In genomic region chr9:120877276-120878034, GRCh38 we compare ENCODE assay signal across 8 cellular contexts. TPM values are rescaled to one million over a fixed set of nuclear protein-coding genes. Genes with fewer than 3 reads are reported as not detected.
DNase-seq lines count a peak whose midpoint lies in the region; ATAC-seq and TF ChIP-seq lines count a peak whose summit lies in the region.

No MANE protein-coding gene starts in this region.

- WGBS in gastroesophageal sphincter (ENCODE audit: low coverage in 1 of 2), 2 donors: 0 to 24% methylated on average over 2 to 3 of the region's 63 CpGs
- 3% methylated on average over 63 of the region's 63 CpGs for WGBS in urinary bladder

- peak overlapping the region; percentile 85 to 98 (median 93) for H3K4me3 Mint-ChIP-seq in IgD-negative memory B cell

- TF ChIP-seq CTCF in Peyer's patch (IDR thresholded peaks at IDR 0.05): peak in 2 of 6 experiments; percentile 2 to 19
- peak in 1 of 4 experiments; percentile 46 for TF ChIP-seq CTCF in gastroesophageal sphincter (IDR thresholded peaks at IDR 0.05)

- H3K9me3 Mint-ChIP-seq in IgD-negative memory B cell: no peaks in the 10 kb centered on the region

- H3K27me3 Mint-ChIP-seq in IgD-negative memory B cell: peaks cover 4% of the 10 kb centered on the region

- TF ChIP-seq POLR2A in Peyer's patch (IDR thresholded peaks at IDR 0.05) (peak in 1 of 2 donors; percentile 23), gastroesophageal sphincter (IDR thresholded peaks at IDR 0.05) (peak in 1 of 2 donors; percentile 45)

- H3K27ac ChIP-seq in Peyer's patch (peak overlapping the region; percentile 90 to 97 (median 94)), gastroesophageal sphincter (peak overlapping the region; percentile 98 to 100 (median 98)), urinary bladder (ENCODE audit: low read depth) (peak overlapping the region; percentile 72)

- peaks cover 22 to 38% (median 31%) of the 10 kb centered on the region in 3 donors for H3K4me1 Mint-ChIP-seq in IgD-negative memory B cell

- H3K36me3 Mint-ChIP-seq in IgD-negative memory B cell: no peaks in the 10 kb centered on the region

- H3K9me3 ChIP-seq in Peyer's patch (no peaks in the 10 kb centered on the region), gastroesophageal sphincter (no peaks in the 10 kb centered on the region), neuron (ENCODE audit: low read length) (no peaks in the 10 kb centered on the region)

- H3K4me3 ChIP-seq in Peyer's patch (peak overlapping the region; percentile 57 to 88 (median 77)), gastroesophageal sphincter (peak overlapping the region; percentile 80 to 90), neuron (ENCODE audit: low read length) (peak overlapping the region; percentile 48), urinary bladder (ENCODE audit: low read depth, low read length) (peak overlapping the region; percentile 81)

- TF ChIP-seq EP300 in gastroesophageal sphincter (IDR thresholded peaks at IDR 0.05): no peak

- peak overlapping the region; percentile 14 to 95 (median 52) for H3K27ac Mint-ChIP-seq in IgD-negative memory B cell

- no peaks in the 10 kb centered on the region for H3K36me3 ChIP-seq in Peyer's patch
- peaks cover 0 to 25% of the 10 kb centered on the region in 2 donors for H3K36me3 ChIP-seq in gastroesophageal sphincter
- peaks cover 20% of the 10 kb centered on the region for H3K36me3 ChIP-seq in neuron (ENCODE audit: insufficient read depth, low read length)
- H3K36me3 ChIP-seq in urinary bladder (ENCODE audit: insufficient read depth): no peaks in the 10 kb centered on the region

- H3K4me1 ChIP-seq in Peyer's patch (peaks cover 0 to 17% (median 7%) of the 10 kb centered on the region in 4 donors), gastroesophageal sphincter (peaks cover 0 to 24% (median 11%) of the 10 kb centered on the region in 3 donors), neuron (ENCODE audit: insufficient read depth, low read length) (peaks cover 10% of the 10 kb centered on the region), urinary bladder (ENCODE audit: insufficient read depth) (no peaks in the 10 kb centered on the region)

- DNase-seq in DMS153 (lab: John Stamatoyannopoulos, UW): peak; percentile 52
- DNase-seq in Peyer's patch: peak; percentile 62 to 82 (median 75)
- peak; percentile 65 for DNase-seq in activated gamma-delta T cell treated with Interleukin-2 at 50 U/mL for 16 hours

- H3K27me3 ChIP-seq in Peyer's patch (no peaks in the 10 kb centered on the region), gastroesophageal sphincter (no peaks in the 10 kb centered on the region), neuron (ENCODE audit: insufficient read depth, low read length) (no peaks in the 10 kb centered on the region)

- ATAC-seq in GM21515 (IDR thresholded peaks at IDR 0.05; ENCODE audit: unreplicated experiment) (peak; percentile 37), gastroesophageal sphincter (peak; percentile 71)

- peak overlapping the region; percentile 39 for H2AFZ ChIP-seq in neuron (ENCODE audit: low read depth, low read length)

RNA-seq across cellular contexts. Expression of gene PHF19, which starts 0.5 kb away (rescaled TPM):
- 3.9 TPM for polyA plus RNA-seq in IgD-negative memory B cell
- 10 to 100 TPM in 3 of 4 donors, 1 to 10 TPM in 1; 7.2 to 76.7 (median 20.6) TPM for total RNA-seq in Peyer's patch
- total RNA-seq in gastroesophageal sphincter: 10 to 100 TPM; 27.0 to 82.5 (median 54.3) TPM
- total RNA-seq in urinary bladder: 36.6 TPM
- polyA plus RNA-seq in urinary bladder: 44.6 TPM

RNA-seq across cellular contexts. Expression of gene PSMD5, which starts 34.7 kb away (rescaled TPM):
- polyA plus RNA-seq in IgD-negative memory B cell: 16.8 TPM
- total RNA-seq in Peyer's patch: 10 to 100 TPM; 23.8 to 46.2 (median 30.9) TPM
- 10 to 100 TPM; 26.8 to 42.8 (median 33.2) TPM for total RNA-seq in gastroesophageal sphincter
- total RNA-seq in urinary bladder: 38.0 TPM
- 27.6 TPM for polyA plus RNA-seq in urinary bladder

RNA-seq across cellular contexts. Expression of gene TRAF1, which starts 49.1 kb away (rescaled TPM):
- 1.3 TPM for polyA plus RNA-seq in IgD-negative memory B cell
- total RNA-seq in Peyer's patch: 10 to 100 TPM in 1 of 4 donors, 1 to 10 TPM in 3; 3.3 to 14.0 (median 8.8) TPM
- 10 to 100 TPM in 1 of 4 donors, 1 to 10 TPM in 3; 1.2 to 14.3 (median 7.1) TPM for total RNA-seq in gastroesophageal sphincter
- 4.5 TPM for total RNA-seq in urinary bladder
- polyA plus RNA-seq in urinary bladder: 5.3 TPM

Comparison
In these comparisons a context has a peak if more than half of its experiments do, and no peak if none do; other contexts are left out.
1. Peak in every context shown above with its lines: DNase-seq, ATAC-seq, H3K4me3 ChIP-seq and H3K27ac ChIP-seq.